Comparison of ENCODE assay signal across 8 cellular contexts in the genomic region with DNA sequence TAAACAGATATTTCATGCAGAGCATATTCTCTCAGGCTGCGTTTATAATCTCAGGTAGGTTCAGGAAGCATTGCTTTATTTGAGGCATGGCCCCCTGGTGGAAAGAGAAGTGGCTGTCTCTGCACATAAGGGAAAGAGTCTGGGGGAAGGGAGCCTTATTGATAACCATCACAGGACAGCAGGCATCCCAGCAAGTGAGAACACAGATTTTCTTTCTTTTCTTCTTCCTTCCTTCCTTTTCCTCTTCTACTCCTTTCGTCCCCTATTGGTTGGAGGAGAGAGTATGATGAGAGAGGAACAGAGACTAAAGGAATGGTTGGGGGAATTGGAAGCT. TPM values are rescaled to one million over a fixed set of nuclear protein-coding genes. Genes with fewer than 3 reads are reported as not detected.
DNase-seq lines count a peak whose midpoint lies in the region; ATAC-seq and TF ChIP-seq lines count a peak whose summit lies in the region.

No MANE protein-coding gene starts in this region.

- DNase-seq in COLO668 (lab: John Stamatoyannopoulos, UW; ENCODE audit: unreplicated experiment) (peak; percentile 41), GM20000 (ENCODE audit: low spot score) (peak; percentile 28), SK-N-SH (peak; percentile 44), germinal center (ENCODE audit: low spot score) (peak; percentile 23), GOT3 (lab: John Stamatoyannopoulos, UW) (no peak)

- WGBS in SK-N-SH (ENCODE audit: low lambda C conversion rate), result 78% methylated on average over 2 of the region's 2 CpGs

- no peaks in the 10 kb centered on the region for H3K9me3 ChIP-seq in SK-N-SH

- H3K4me3 ChIP-seq in SK-N-SH (ENCODE audit: low read depth in 2 of 2, low read length in 1 of 2), result no peak overlapping the region

- peaks cover 30% of the 10 kb centered on the region for H3K79me2 ChIP-seq in SK-N-SH (ENCODE audit: insufficient read depth)

- no peaks in the 10 kb centered on the region for H3K9me2 ChIP-seq in SK-N-SH

- peak; percentile 31 for TF ChIP-seq RAD21 in SK-N-SH (IDR thresholded peaks at IDR 0.05; ENCODE audit: low read length)

- POLR2A ChIA-PET in SK-N-SH (lab: Yijun Ruan, JAX), result no interaction called here

- ATAC-seq in GM21528 (IDR thresholded peaks at IDR 0.05; ENCODE audit: low FRiP score, unreplicated experiment), result no peak
- ATAC-seq in GM21529 (IDR thresholded peaks at IDR 0.05; ENCODE audit: unreplicated experiment), result no peak
- no peak for ATAC-seq in GM19035 (IDR thresholded peaks at IDR 0.05; ENCODE audit: unreplicated experiment)

- no peak overlapping the region for H3K9ac ChIP-seq in SK-N-SH

- peak; percentile 33 for TF ChIP-seq CTCF in GM20000 (IDR thresholded peaks at IDR 0.05; ENCODE audit: extremely low read depth, missing control alignments)
- TF ChIP-seq CTCF in SK-N-SH (IDR thresholded peaks at IDR 0.05), result peak; percentile 57

- H3K4me1 ChIP-seq in SK-N-SH (ENCODE audit: control insufficient read depth in 1 of 2, insufficient read depth in 2 of 2, low read depth in 1 of 2, low read length in 1 of 2), result peaks cover 0 to 8% of the 10 kb centered on the region in 2 experiments; a peak in 2 of 4 replicates

- no peak overlapping the region for H2AFZ ChIP-seq in SK-N-SH (ENCODE audit: low read depth)

- H3F3A ChIP-seq in SK-N-SH (replicated peaks; ENCODE audit: insufficient read depth), result no peaks in the 10 kb centered on the region

- CTCF ChIA-PET in SK-N-SH (lab: Yijun Ruan, JAX), result interaction anchor here (0.6 to 1.6 kb wide), 6 partner anchors 89 to 1497 kb away, joined by 3 to 6 read pairs (median 3); no protein-coding TSS in a partner anchor

- no peaks in the 10 kb centered on the region for H3K27me3 ChIP-seq in SK-N-SH (ENCODE audit: insufficient read depth)

- H4K20me1 ChIP-seq in SK-N-SH (ENCODE audit: insufficient read depth), result no peaks in the 10 kb centered on the region

- no peak overlapping the region for H3K4me2 ChIP-seq in SK-N-SH

- peaks cover 29 to 51% of the 10 kb centered on the region in 2 experiments for H3K36me3 ChIP-seq in SK-N-SH (replicated peaks in 1 of 2; ENCODE audit: control insufficient read depth in 1 of 2, insufficient read depth in 2 of 2, low read length in 1 of 2)

- no peak for TF ChIP-seq EP300 in SK-N-SH (IDR thresholded peaks at IDR 0.05; ENCODE audit: borderline replicate concordance in 1 of 2, low read depth in 1 of 2, low read length in 1 of 2)

- no peak overlapping the region for H3K27ac ChIP-seq in SK-N-SH (ENCODE audit: low read depth in 2 of 2, low read length in 1 of 2)

TF ChIP-seq in SK-N-SH, 30 proteins besides CTCF, POLR2A, EP300 and RAD21:
- TF ChIP-seq SMC3 (IDR thresholded peaks at IDR 0.05; ENCODE audit: low read depth, low read length) (peak; percentile 34; the same call in 1 of the 2 replicates), GATA2 (CRISPR knock-in tag; IDR thresholded peaks at IDR 0.05) (0 out of 2 replicates have a peak, but pooled peaks have one; percentile 14), JUND (IDR thresholded peaks at IDR 0.05) (no peak)

RNA-seq across cellular contexts. Expression of a gene that starts 21.9 kb away (rescaled TPM):
- polyA plus RNA-seq in SK-N-SH (2012; rRNA removed), result 15.7 and 21.0 TPM in 2 replicates
- polyA plus RNA-seq in SK-N-SH (2012; cell fraction: cytosol; rRNA removed), result 23.2 and 27.4 TPM in 2 replicates
- polyA plus RNA-seq in SK-N-SH (2012; cell fraction: nucleus; rRNA removed), result 6.3 and 18.2 TPM in 2 replicates
